Comparison of ENCODE assay signal across 17 cellular contexts in genomic region chr6:101150226-101150625, GRCh38.
A peak's percentile ranks its signal among the peaks of the same experiment; 100 is the strongest.
DNase-seq lines count a peak whose midpoint lies in the region; ATAC-seq and TF ChIP-seq lines count a peak whose summit lies in the region.
"Had no signal": no experiment of that assay in that cellular context is flagged by ENCODE, and none has a peak within 500 bp of the region (broad histone marks: within the 10 kb centered on the region; RNA-seq: fewer than 3 reads in every experiment).

No MANE protein-coding gene starts in this region.

- peaks cover 4% of the 10 kb centered on the region for H3K9me3 Mint-ChIP-seq in neural progenitor cell
- H3K9me3 Mint-ChIP-seq: H9, HFFc6 had no signal

- H3K4me1 Mint-ChIP-seq in neural progenitor cell, result peaks cover 2% of the 10 kb centered on the region
- H3K4me1 Mint-ChIP-seq: B cell; CD4-positive, alpha-beta memory T cell had no signal

- TF ChIP-seq POLR2A in gastrocnemius medialis (IDR thresholded peaks at IDR 0.05), result no peak

- H3K4me1 ChIP-seq in neural progenitor cell, result peaks cover 17% of the 10 kb centered on the region
- H3K4me1 ChIP-seq in gastrocnemius medialis, result no peaks in the 10 kb centered on the region

- no peak for TF ChIP-seq CTCF in neural progenitor cell (IDR thresholded peaks at IDR 0.05)
- no peak for TF ChIP-seq CTCF in gastrocnemius medialis (IDR thresholded peaks at IDR 0.05 in 4 of 5, conservative IDR thresholded peaks at IDR 0.05 in 1 of 5)

- H3K4me2 ChIP-seq in neural progenitor cell, result peak overlapping the region; percentile 60

- H3K79me2 ChIP-seq in neural progenitor cell (ENCODE audit: low read depth), result no peaks in the 10 kb centered on the region

- no peak overlapping the region for H3K4me3 Mint-ChIP-seq in neural progenitor cell
- H3K4me3 Mint-ChIP-seq: B cell; CD4-positive, alpha-beta memory T cell; H9; HFFc6 had no signal

- H3K27ac ChIP-seq in neural progenitor cell (peak overlapping the region; percentile 73), gastrocnemius medialis (no peak overlapping the region)
- H3K27ac ChIP-seq: GM23248 had no signal

- intact Hi-C loops in gastrocnemius medialis (cut with DNase I; ENCODE audit: low total_unique reads), result no loop called here

- H3K9ac ChIP-seq in neural progenitor cell, result no peak overlapping the region
- H3K9ac ChIP-seq: GM23248 had no signal

- H3K36me3 ChIP-seq in neural progenitor cell (no peaks in the 10 kb centered on the region), gastrocnemius medialis (no peaks in the 10 kb centered on the region)

- no peak for ATAC-seq in gastrocnemius medialis

- H3K4me3 ChIP-seq in neural progenitor cell, result no peak overlapping the region
- no peak overlapping the region for H3K4me3 ChIP-seq in gastrocnemius medialis
- H3K4me3 ChIP-seq: GM23248 had no signal

- H3K27me3 ChIP-seq in neural progenitor cell (no peaks in the 10 kb centered on the region), gastrocnemius medialis (no peaks in the 10 kb centered on the region)

- H3F3A ChIP-seq in neural progenitor cell (ENCODE audit: low read depth), result peaks cover 24% of the 10 kb centered on the region

- no peaks in the 10 kb centered on the region for H3K36me3 Mint-ChIP-seq in neural progenitor cell
- H3K36me3 Mint-ChIP-seq: CD4-positive, alpha-beta memory T cell had no signal

- H3K9me3 ChIP-seq in neural progenitor cell (ENCODE audit: low read depth) (no peaks in the 10 kb centered on the region), gastrocnemius medialis (no peaks in the 10 kb centered on the region)

- DNase-seq in G401 (ENCODE audit: low spot score) (peak; percentile 55), NCI-H69 (lab: John Stamatoyannopoulos, UW) (peak; percentile 72), cerebellum (ENCODE audit: low spot score) (peak; percentile 27), neural progenitor cell (ENCODE audit: low spot score) (peak; percentile 68), HCEC 1CT (no peak), CD1c-positive myeloid dendritic cell (ENCODE audit: extremely low spot score) (no peak), NCI-H2196 (lab: John Stamatoyannopoulos, UW; ENCODE audit: unreplicated experiment) (no peak), gastrocnemius medialis (no peak)
- DNase-seq: CD4-positive, alpha-beta memory T cell; DMS153; DMS79 treated with DMSO at 0.1 percent for 48 hours; EL; GF-D8; GM23248; H9; HFFc6 had no signal

- no peaks in the 10 kb centered on the region for H4K20me1 ChIP-seq in neural progenitor cell (ENCODE audit: low read depth)

- in situ Hi-C loops in G401 (cut with HindIII; ENCODE audit: low sequenced_read_pairs), result no loop called here
- in situ Hi-C loops in gastrocnemius medialis (cut with MboI; ENCODE audit: low sequenced_read_pairs in 4 of 4), result no loop called here

- peaks cover 3% of the 10 kb centered on the region for H3K27me3 Mint-ChIP-seq in neural progenitor cell (ENCODE audit: insufficient read depth, low read depth)
- H3K27me3 Mint-ChIP-seq: B cell; CD4-positive, alpha-beta memory T cell had no signal

- no peak overlapping the region for H3K27ac Mint-ChIP-seq in neural progenitor cell
- H3K27ac Mint-ChIP-seq: B cell; CD4-positive, alpha-beta memory T cell; HFFc6 had no signal

- no peak overlapping the region for H2AFZ ChIP-seq in neural progenitor cell (replicated peaks)
- H2AFZ ChIP-seq: GM23248 had no signal

Comparison
In these comparisons a context has a peak if more than half of its experiments do, and no peak if none do; other contexts are left out.
1. DNase-seq: peak in G401 (single experiment), NCI-H69 (single experiment), cerebellum (single experiment) and neural progenitor cell (single experiment); none in HCEC 1CT (single experiment), CD1c-positive myeloid dendritic cell (single experiment), NCI-H2196 (single experiment) and gastrocnemius medialis (0 of 2).